Comparison of ENCODE assay signal across 27 cellular contexts in the genomic region with DNA sequence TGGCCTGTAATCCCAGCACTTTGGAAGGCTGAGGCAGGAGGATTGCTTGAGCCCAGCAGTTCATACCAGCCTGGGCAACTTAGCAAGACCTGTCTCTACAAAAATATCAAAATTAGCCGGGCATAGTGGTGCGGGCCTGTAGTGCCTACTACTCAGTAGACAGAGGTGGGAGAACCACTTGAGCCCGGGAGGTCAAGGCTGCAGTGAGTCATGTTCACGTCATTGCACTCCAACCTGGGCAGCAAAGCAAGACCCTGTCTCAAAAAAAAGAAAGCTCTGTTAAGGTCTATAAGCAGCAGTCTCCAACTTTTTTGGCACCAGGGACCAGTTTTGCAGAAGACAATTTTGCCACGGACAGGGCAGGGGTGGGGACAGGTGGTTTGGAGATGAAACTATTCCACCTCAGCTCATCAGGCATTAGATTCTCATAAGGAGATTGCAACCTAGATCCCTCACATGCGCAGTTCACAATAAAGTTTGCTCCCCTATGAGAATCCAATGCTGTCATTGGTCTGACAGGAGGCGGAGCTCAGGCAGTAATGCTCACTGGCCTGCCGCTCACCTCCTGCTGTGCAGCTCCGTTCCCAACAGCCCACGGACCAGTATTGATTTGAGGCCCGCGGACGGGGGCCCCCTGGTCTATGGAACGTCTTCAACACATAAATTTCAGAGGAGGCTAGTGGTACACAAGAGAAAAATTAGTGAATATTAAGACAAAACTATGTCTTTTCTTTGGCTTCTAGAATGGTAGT.
DNase-seq lines count a peak whose midpoint lies in the region; ATAC-seq, FAIRE-seq and TF ChIP-seq lines count a peak whose summit lies in the region.
"Had no signal": no experiment of that assay in that cellular context is flagged by ENCODE, and none has a peak within 500 bp of the region (broad histone marks: within the 10 kb centered on the region; RNA-seq: fewer than 3 reads in every experiment).

No MANE protein-coding gene starts in this region.

- BruUV-seq in HepG2 (replicated peaks; lab: Mats Ljungman, UMichigan) = no TSS peak

- CTCF ChIA-PET in WTC11 (lab: Charles Lee) = interaction anchor here (0.8 to 2.7 kb wide), 5 partner anchors 38 to 794 kb away, joined by 3 to 16 read pairs (median 4); a partner anchor contains a TSS
- CTCF ChIA-PET in HepG2 (lab: Yijun Ruan, JAX; ENCODE audit: low intra/inter-chr PET ratio, low total read pairs) = no interaction called here

- no peak overlapping the region for H3K27ac ChIP-seq in HepG2 (ENCODE audit: extremely low read length, insufficient read depth, low read length)
- H3K27ac ChIP-seq in sigmoid colon = peak overlapping the region in 3 of 4 donors; percentile 53 to 70 (median 63)
- no peak overlapping the region for H3K27ac ChIP-seq in psoas muscle
- H3K27ac ChIP-seq: breast epithelium, prostate gland, skin epidermis, tibial artery had no signal

- H3K4me1 ChIP-seq in HepG2 (ENCODE audit: insufficient read depth, low read length) (no peaks in the 10 kb centered on the region), sigmoid colon (peaks cover 0 to 35% (median 22%) of the 10 kb centered on the region in 4 donors), psoas muscle (peaks cover 5% of the 10 kb centered on the region)
- H3K4me1 ChIP-seq: breast epithelium, prostate gland had no signal

- no peaks in the 10 kb centered on the region for H3K27me3 Mint-ChIP-seq in WTC11 (ENCODE audit: low read depth)
- H3K27me3 Mint-ChIP-seq in activated CD4-positive, alpha-beta T cell treated with anti-CD3 and anti-CD28 coated beads, Interleukin-2, amount 10 ng/mL, durations not matched to agents 24 days and 14 days = no peaks in the 10 kb centered on the region
- H3K27me3 Mint-ChIP-seq: activated CD4-positive, alpha-beta memory T cell treated with anti-CD3 and anti-CD28 coated beads for 36 hours; stimulated activated naive CD8-positive, alpha-beta T cell treated with anti-CD3 and anti-CD28 coated beads, Interleukin-15, amount 100 ng/mL, for 72 hours had no signal

- in situ Hi-C loops in HepG2 (cut with HindIII; ENCODE audit: extremely low pct_ligation_motif_present, low pct_unique_long_range_greater_than_20kb) = loop anchor here (5.0 kb wide), 1 partner anchor 80 kb away; no protein-coding TSS in a partner anchor

- H3K4me3 ChIP-seq in HepG2 (replicated peaks in 1 of 3; ENCODE audit: insufficient read depth in 1 of 3, low read depth in 2 of 3, low read length in 3 of 3) (no peak overlapping the region), sigmoid colon (no peak overlapping the region), psoas muscle (no peak overlapping the region)
- H3K4me3 ChIP-seq: breast epithelium, prostate gland, skin epidermis, tibial artery had no signal

- no peaks in the 10 kb centered on the region for H3K79me2 ChIP-seq in HepG2 (ENCODE audit: insufficient read depth, low read length)

- TF ChIP-seq EP300 in HepG2 (IDR thresholded peaks at IDR 0.05; ENCODE audit: low read depth in 2 of 2, low read length in 2 of 2) (no peak), HepG2 (CRISPR knock-in tag; IDR thresholded peaks at IDR 0.05; ENCODE audit: borderline replicate concordance) (no peak), sigmoid colon (IDR thresholded peaks at IDR 0.05) (no peak)

- 64% methylated on average over 10 of the region's 14 CpGs for WGBS in HepG2 (ENCODE audit: low lambda C conversion rate)
- WGBS in sigmoid colon, 2 donors = 76 to 85% methylated on average over 14 of the region's 14 CpGs
- WGBS in psoas muscle, 3 donors = 77 to 83% (median 77%) methylated on average over 14 of the region's 14 CpGs

- no peak overlapping the region for H3K4me2 ChIP-seq in HepG2 (ENCODE audit: low read depth, low read length)

- H3K27ac Mint-ChIP-seq in WTC11 = no peak overlapping the region
- H3K27ac Mint-ChIP-seq in activated CD4-positive, alpha-beta T cell treated with anti-CD3 and anti-CD28 coated beads, Interleukin-2, amount 10 ng/mL, durations not matched to agents 24 days and 14 days = no peak overlapping the region
- H3K27ac Mint-ChIP-seq: activated CD4-positive, alpha-beta memory T cell treated with anti-CD3 and anti-CD28 coated beads for 36 hours; activated T-helper 2 cell treated with anti-CD3 and anti-CD28 coated beads, Interferon-gamma antibody, Interleukin-2, Interleukin-4, amounts not matched to agents 10 μg/mL and 5 μg/mL and 100 μg/mL, durations not matched to agents 14 hours and 24 hours and 36 hours had no signal

- intact Hi-C loops in HepG2 (cut with micrococcal nuclease; ENCODE audit: unreplicated experiment) = no loop called here
- intact Hi-C loops in sigmoid colon (cut with DNase I) = loop anchor here (5.0 to 10.0 kb wide), 2 partner anchors 230 to 312 kb away; no protein-coding TSS in a partner anchor
- intact Hi-C loops in psoas muscle (cut with DNase I) = loop anchor here in 1 of 2 donors (10.0 kb wide), 1 partner anchor 1842 kb away; no protein-coding TSS in a partner anchor
- intact Hi-C loops in activated CD4-positive, alpha-beta T cell treated with anti-CD3 and anti-CD28 coated beads, Interleukin-2, amount 10 ng/mL, durations not matched to agents 24 days and 14 days (cut with micrococcal nuclease) = loop anchor here (5.0 kb wide), 1 partner anchor 65 kb away; no protein-coding TSS in a partner anchor

- FAIRE-seq in GM12891 (lab: Jason Lieb, UNC) (no peak), HepG2 (lab: Jason Lieb, UNC) (no peak)

- H3K4me1 Mint-ChIP-seq in WTC11 = 0 out of 2 replicates have a peak, but pooled peaks cover 6% of the 10 kb centered on the region
- H3K4me1 Mint-ChIP-seq in activated CD4-positive, alpha-beta T cell treated with anti-CD3 and anti-CD28 coated beads, Interleukin-2, amount 10 ng/mL, durations not matched to agents 24 days and 14 days = peaks cover 3% of the 10 kb centered on the region
- H3K4me1 Mint-ChIP-seq: stimulated activated naive CD8-positive, alpha-beta T cell treated with anti-CD3 and anti-CD28 coated beads, Interleukin-15, amount 100 ng/mL, for 72 hours had no signal

- no peaks in the 10 kb centered on the region for H3K36me3 ChIP-seq in HepG2 (replicated peaks in 1 of 2; ENCODE audit: control insufficient read depth in 1 of 2, insufficient read depth in 2 of 2, low read length in 2 of 2)
- no peaks in the 10 kb centered on the region for H3K36me3 ChIP-seq in sigmoid colon
- no peaks in the 10 kb centered on the region for H3K36me3 ChIP-seq in psoas muscle (ENCODE audit: insufficient read depth in 1 of 2, low read depth in 1 of 2)
- H3K36me3 ChIP-seq: breast epithelium, prostate gland, tibial artery had no signal

- no peak for TF ChIP-seq CTCF in WTC11 (IDR thresholded peaks at IDR 0.05)
- no peak for TF ChIP-seq CTCF in HepG2 (CRISPR knock-in tag; IDR thresholded peaks at IDR 0.05)
- TF ChIP-seq CTCF in sigmoid colon (IDR thresholded peaks at IDR 0.05) = no peak
- no peak for TF ChIP-seq CTCF in psoas muscle (IDR thresholded peaks at IDR 0.05)

- DNase-seq in GM12891 (ENCODE audit: insufficient read length, low spot score) (no peak), WTC11 (ENCODE audit: low spot score) (peak; percentile 19), HepG2 (ENCODE audit: low spot score) (no peak), sigmoid colon (no peak), psoas muscle (no peak), NCI-H2081 (lab: John Stamatoyannopoulos, UW) (no peak), KG1 (lab: John Stamatoyannopoulos, UW) (no peak)
- no peak for DNase-seq in activated CD4-positive, alpha-beta T cell treated with anti-CD3 and anti-CD28 coated beads, Interleukin-2, amount 10 ng/mL, durations not matched to agents 24 days and 14 days
- DNase-seq: ACHN; activated CD4-positive, alpha-beta memory T cell treated with anti-CD3 and anti-CD28 coated beads for 36 hours; activated CD8-positive, alpha-beta memory T cell treated with anti-CD3 and anti-CD28 coated beads, Interleukin-2, amount 50 U/mL, for 4 hours; COR-L47; DMS79 treated with DMSO at 0.1 percent for 48 hours; GOT3; IMR-90; kidney glomerular epithelial cell; NCI-H1048; NCI-H187; NCI-H748 treated with DMSO at 0.1 percent for 48 hours; stimulated activated naive CD8-positive, alpha-beta T cell treated with anti-CD3 and anti-CD28 coated beads, Interleukin-15, amount 100 ng/mL, for 72 hours; T-helper 1 cell; tibial artery had no signal

- H3K4me3 Mint-ChIP-seq in WTC11 = peak overlapping the region; percentile 14; the same call in 1 of the 2 replicates
- no peak overlapping the region for H3K4me3 Mint-ChIP-seq in activated CD4-positive, alpha-beta T cell treated with anti-CD3 and anti-CD28 coated beads, Interleukin-2, amount 10 ng/mL, durations not matched to agents 24 days and 14 days
- H3K4me3 Mint-ChIP-seq: activated CD4-positive, alpha-beta memory T cell treated with anti-CD3 and anti-CD28 coated beads for 36 hours; stimulated activated naive CD8-positive, alpha-beta T cell treated with anti-CD3 and anti-CD28 coated beads, Interleukin-15, amount 100 ng/mL, for 72 hours had no signal

- POLR2A ChIA-PET in WTC11 (lab: Charles Lee) = interaction anchor here (0.7 kb wide), 1 partner anchor 729 kb away, joined by 3 read pairs; no protein-coding TSS in a partner anchor
- POLR2A ChIA-PET in HepG2 (lab: Yijun Ruan, JAX) = no interaction called here

- no peaks in the 10 kb centered on the region for H3K9me3 Mint-ChIP-seq in WTC11
- no peaks in the 10 kb centered on the region for H3K9me3 Mint-ChIP-seq in activated CD4-positive, alpha-beta T cell treated with anti-CD3 and anti-CD28 coated beads, Interleukin-2, amount 10 ng/mL, durations not matched to agents 24 days and 14 days
- H3K9me3 Mint-ChIP-seq: activated CD4-positive, alpha-beta memory T cell treated with anti-CD3 and anti-CD28 coated beads for 36 hours; activated naive CD4-positive, alpha-beta T cell treated with anti-CD3 and anti-CD28 coated beads, Interleukin-2, amount 50 U/mL, for 72 hours; activated T-helper 2 cell treated with anti-CD3 and anti-CD28 coated beads, Interferon-gamma antibody, Interleukin-2, Interleukin-4, amounts not matched to agents 10 μg/mL and 5 μg/mL and 100 μg/mL, durations not matched to agents 14 hours and 24 hours and 36 hours; stimulated activated naive CD8-positive, alpha-beta T cell treated with anti-CD3 and anti-CD28 coated beads, Interleukin-15, amount 100 ng/mL, for 72 hours had no signal

- no peaks in the 10 kb centered on the region for H4K20me1 ChIP-seq in HepG2 (ENCODE audit: insufficient read depth, low read length)

- H3K27me3 ChIP-seq in HepG2 (ENCODE audit: control insufficient read depth in 1 of 2, insufficient read depth in 2 of 2, low read length in 2 of 2) (no peaks in the 10 kb centered on the region), sigmoid colon (no peaks in the 10 kb centered on the region), psoas muscle (ENCODE audit: insufficient read depth in 3 of 3, low read length in 2 of 3) (no peaks in the 10 kb centered on the region)
- H3K27me3 ChIP-seq: breast epithelium, tibial artery had no signal

- TF ChIP-seq POLR2A in GM12891 (IDR thresholded peaks at IDR 0.05; ENCODE audit: low read depth, low read length) (no peak; the same call in 1 of the 2 replicates), HepG2 (IDR thresholded peaks at IDR 0.05; ENCODE audit: insufficient read depth in 1 of 2, low read depth in 2 of 2, low read length in 2 of 2) (no peak), sigmoid colon (IDR thresholded peaks at IDR 0.05) (no peak)

- no peaks in the 10 kb centered on the region for H3K9me3 ChIP-seq in HepG2 (ENCODE audit: low read length)
- H3K9me3 ChIP-seq in sigmoid colon = no peaks in the 10 kb centered on the region
- H3K9me3 ChIP-seq in psoas muscle = no peaks in the 10 kb centered on the region
- H3K9me3 ChIP-seq: breast epithelium, prostate gland, tibial artery had no signal

- no peak for TF ChIP-seq RAD21 in HepG2 (CRISPR knock-in tag; IDR thresholded peaks at IDR 0.05)

- no peaks in the 10 kb centered on the region for H3K36me3 Mint-ChIP-seq in WTC11
- H3K36me3 Mint-ChIP-seq in activated CD4-positive, alpha-beta T cell treated with anti-CD3 and anti-CD28 coated beads, Interleukin-2, amount 10 ng/mL, durations not matched to agents 24 days and 14 days (ENCODE audit: low read depth) = no peaks in the 10 kb centered on the region
- H3K36me3 Mint-ChIP-seq: activated CD4-positive, alpha-beta memory T cell treated with anti-CD3 and anti-CD28 coated beads for 36 hours; activated naive CD4-positive, alpha-beta T cell treated with anti-CD3 and anti-CD28 coated beads, Interleukin-2, amount 50 U/mL, for 72 hours had no signal

- no peak overlapping the region for H3K9ac ChIP-seq in HepG2 (ENCODE audit: insufficient read depth, low read depth, low read length)

- ATAC-seq in WTC11 (0 out of 2 replicates have a peak, but pooled peaks have one; percentile 38), HepG2 (peak; percentile 35), psoas muscle (no peak)
- ATAC-seq: activated naive CD4-positive, alpha-beta T cell treated with anti-CD3 and anti-CD28 coated beads, Interleukin-2, amount 50 U/mL, for 72 hours; stimulated activated naive CD8-positive, alpha-beta T cell treated with anti-CD3 and anti-CD28 coated beads, Interleukin-15, amount 100 ng/mL, for 72 hours had no signal

- no peak overlapping the region for H2AFZ ChIP-seq in HepG2 (ENCODE audit: low read length)

Comparison
In these comparisons a context has a peak if more than half of its experiments do, and no peak if none do; other contexts are left out.
1. ATAC-seq: peak in WTC11 (single experiment) and HepG2 (single experiment); none in psoas muscle (0 of 4).
2. H3K27ac ChIP-seq: peak in sigmoid colon (3 of 4); none in HepG2 (single experiment) and psoas muscle (single experiment).